8 cellular contexts compared by ENCODE assay signal in genomic region chr1:35707253-35708178, GRCh38. TPM values are rescaled to one million over a fixed set of nuclear protein-coding genes. Genes with fewer than 3 reads are reported as not detected.
DNase-seq lines count a peak whose midpoint lies in the region; ATAC-seq and TF ChIP-seq lines count a peak whose summit lies in the region.

No MANE protein-coding gene starts in this region.

- no peak for TF ChIP-seq CTCF in GM06990 (IDR thresholded peaks at IDR 0.05; ENCODE audit: insufficient read depth, low read length, poor library complexity, severe bottlenecking)
- TF ChIP-seq CTCF in foreskin keratinocyte (conservative IDR thresholded peaks at IDR 0.05), result no peak
- no peak for TF ChIP-seq CTCF in osteocyte (IDR thresholded peaks at IDR 0.05)

- H3K9ac ChIP-seq in Karpas-422 (ENCODE audit: low read length), result no peak overlapping the region

- peak overlapping the region; percentile 59 for H3K27ac Mint-ChIP-seq in activated T-helper 17 cell treated with anti-CD3 and anti-CD28 coated beads, Interleukin-2, amount 50 U/mL, for 72 hours
- no peak overlapping the region for H3K27ac Mint-ChIP-seq in osteocyte (ENCODE audit: unreplicated experiment)

- peaks cover 8% of the 10 kb centered on the region for H3K36me3 Mint-ChIP-seq in activated T-helper 17 cell treated with anti-CD3 and anti-CD28 coated beads, Interleukin-2, amount 50 U/mL, for 72 hours (ENCODE audit: low read depth)
- H3K36me3 Mint-ChIP-seq in osteocyte (ENCODE audit: unreplicated experiment), result no peaks in the 10 kb centered on the region

- H3K9me3 ChIP-seq in Karpas-422 (ENCODE audit: low read length), result no peaks in the 10 kb centered on the region

- ATAC-seq in activated T-helper 17 cell treated with anti-CD3 and anti-CD28 coated beads, Interleukin-2, amount 50 U/mL, for 72 hours (replicated peaks), result peak; percentile 66
- peak; percentile 38 for ATAC-seq in foreskin keratinocyte

- DNase-seq in GM06990 (ENCODE audit: extremely low read depth, insufficient read length) (peak; percentile 14), NCI-H2227 treated with DMSO at 0.1 percent for 48 hours (lab: John Stamatoyannopoulos, UW) (peak; percentile 66), foreskin keratinocyte (no peak), osteocyte (ENCODE audit: extremely low spot score, unreplicated experiment) (peak; percentile 84), SKM-1 (lab: John Stamatoyannopoulos, UW; ENCODE audit: unreplicated experiment) (no peak), Karpas-422 (no peak), SKM-1 treated with dmso at 0.1 percent for 144 hours (lab: John Stamatoyannopoulos, UW; ENCODE audit: unreplicated experiment) (no peak)

- peaks cover 4% of the 10 kb centered on the region; the same call in 1 of the 2 replicates for H3K27me3 ChIP-seq in GM06990 (replicated peaks; ENCODE audit: control insufficient read depth, insufficient read depth, low read length)
- H3K27me3 ChIP-seq in foreskin keratinocyte, result peaks cover 68% of the 10 kb centered on the region
- H3K27me3 ChIP-seq in Karpas-422 (ENCODE audit: low read length), result no peaks in the 10 kb centered on the region

- H3K27me3 Mint-ChIP-seq in activated T-helper 17 cell treated with anti-CD3 and anti-CD28 coated beads, Interleukin-2, amount 50 U/mL, for 72 hours, result peaks cover 30% of the 10 kb centered on the region
- H3K27me3 Mint-ChIP-seq in osteocyte (ENCODE audit: unreplicated experiment), result peaks cover 29% of the 10 kb centered on the region

- no peaks in the 10 kb centered on the region for H3K79me2 ChIP-seq in Karpas-422 (ENCODE audit: low read length)

- H3K4me1 ChIP-seq in foreskin keratinocyte, result no peaks in the 10 kb centered on the region
- H3K4me1 ChIP-seq in Karpas-422 (ENCODE audit: low read length), result peaks cover 3% of the 10 kb centered on the region

- H3K27ac ChIP-seq in foreskin keratinocyte, result no peak overlapping the region
- H3K27ac ChIP-seq in Karpas-422 (ENCODE audit: low read length), result no peak overlapping the region

- H3K4me2 ChIP-seq in Karpas-422 (ENCODE audit: low read depth, low read length, poor library complexity, severe bottlenecking), result no peak overlapping the region

- no peaks in the 10 kb centered on the region for H3K9me3 Mint-ChIP-seq in activated T-helper 17 cell treated with anti-CD3 and anti-CD28 coated beads, Interleukin-2, amount 50 U/mL, for 72 hours
- no peaks in the 10 kb centered on the region for H3K9me3 Mint-ChIP-seq in osteocyte (ENCODE audit: unreplicated experiment)

- H3K4me3 Mint-ChIP-seq in activated T-helper 17 cell treated with anti-CD3 and anti-CD28 coated beads, Interleukin-2, amount 50 U/mL, for 72 hours, result peak overlapping the region; percentile 81
- H3K4me3 Mint-ChIP-seq in osteocyte (ENCODE audit: unreplicated experiment), result peak overlapping the region; percentile 74

- no peaks in the 10 kb centered on the region for H3K9me2 ChIP-seq in Karpas-422 (replicated peaks; ENCODE audit: insufficient read depth, low read length)

- peaks cover 16% of the 10 kb centered on the region for H3K4me1 Mint-ChIP-seq in activated T-helper 17 cell treated with anti-CD3 and anti-CD28 coated beads, Interleukin-2, amount 50 U/mL, for 72 hours
- H3K4me1 Mint-ChIP-seq in osteocyte (ENCODE audit: unreplicated experiment), result peaks cover 11% of the 10 kb centered on the region

- H4K20me1 ChIP-seq in Karpas-422 (ENCODE audit: insufficient read depth, low read depth, low read length), result no peaks in the 10 kb centered on the region

- H3K36me3 ChIP-seq in GM06990 (ENCODE audit: control insufficient read depth, insufficient read depth, low read length) (no peaks in the 10 kb centered on the region), Karpas-422 (ENCODE audit: insufficient read depth, low read length) (no peaks in the 10 kb centered on the region)

- H2AFZ ChIP-seq in Karpas-422 (ENCODE audit: low read length), result no peak overlapping the region

- H3K4me3 ChIP-seq in GM06990 (replicated peaks; ENCODE audit: low read depth, low read length), result peak overlapping the region; percentile 30
- no peak overlapping the region for H3K4me3 ChIP-seq in Karpas-422 (ENCODE audit: low read length)

RNA-seq across cellular contexts. Expression of gene C1orf216, which starts 11.2 kb away (rescaled TPM):
- 10 to 100 TPM; 11.5 to 21.1 TPM for total RNA-seq in activated T-helper 17 cell treated with anti-CD3 and anti-CD28 coated beads, Interleukin-2, amount 50 U/mL, for 72 hours
- total RNA-seq in foreskin keratinocyte (8.6 and 10.0 TPM in 2 replicates), osteocyte (18.8 TPM in 2 replicates)
- 6.2 and 6.9 TPM in 2 replicates for polyA plus RNA-seq in foreskin keratinocyte
- total RNA-seq in Karpas-422 (2014; rRNA removed; shearing (Covaris generic); ENCODE audit: low replicate concordance), result 3.9 and 9.8 TPM in 2 replicates

Comparison
In these comparisons a context has a peak if more than half of its experiments do, and no peak if none do; other contexts are left out.
1. DNase-seq: peak in GM06990 (single experiment), NCI-H2227 treated with DMSO at 0.1 percent for 48 hours (single experiment) and osteocyte (single experiment); none in foreskin keratinocyte (0 of 2), SKM-1 (single experiment), Karpas-422 (single experiment) and SKM-1 treated with dmso at 0.1 percent for 144 hours (single experiment).